Comparison of ENCODE assay signal across 1 cellular context in the genomic region with DNA sequence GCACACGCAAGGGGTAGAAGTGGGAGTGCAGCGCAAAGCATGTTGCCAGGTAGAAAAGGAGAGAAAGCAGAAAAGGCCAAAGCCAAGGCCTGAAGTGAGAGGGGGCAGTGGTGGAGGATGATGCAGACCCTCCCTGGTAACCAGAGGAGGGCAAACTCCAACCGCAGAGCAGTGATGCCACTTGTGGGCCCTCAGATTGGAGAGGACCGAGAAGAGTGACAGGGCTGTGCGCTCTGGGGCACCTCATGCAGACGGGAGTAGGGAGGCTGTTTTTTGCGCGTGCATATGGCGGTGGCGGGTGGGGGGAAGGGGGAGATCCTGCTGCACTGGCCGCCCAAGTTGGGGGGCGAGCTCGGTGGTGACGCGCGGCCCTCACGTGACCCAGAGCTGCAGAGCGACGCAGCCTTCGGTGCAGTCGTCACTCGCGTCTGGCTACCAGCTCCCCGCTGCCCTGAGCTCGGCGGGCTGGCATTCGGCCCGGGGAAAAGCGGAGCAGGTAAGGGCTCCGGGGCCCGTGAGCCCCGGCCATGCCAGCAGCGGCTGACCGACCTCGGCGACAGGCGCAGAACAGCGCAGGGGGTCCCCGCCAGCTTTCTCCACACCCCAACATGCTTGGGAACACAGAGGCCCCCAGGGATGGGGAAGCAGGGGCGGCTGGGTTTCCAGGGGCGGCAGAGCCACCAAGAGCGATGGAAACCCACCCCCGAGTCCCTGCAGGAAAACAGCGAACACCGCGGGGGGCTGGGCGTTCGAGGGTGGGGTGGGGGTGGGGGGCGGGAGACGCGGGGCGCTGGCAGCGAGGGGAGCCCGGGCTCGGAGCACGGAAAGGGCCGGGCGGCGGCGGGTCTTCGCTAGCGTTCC.
TF ChIP-seq lines count a peak whose summit lies in the region.

A gene (plus strand): TSS at position 421 of the 861 bp plus-strand sequence. CDS start 984 bp downstream, outside the sequence.

TF ChIP-seq in HEK293, 187 proteins besides CTCF, POLR2A, EP300 and RAD21 (continued from another document):
- TF ChIP-seq, protein P1, sequence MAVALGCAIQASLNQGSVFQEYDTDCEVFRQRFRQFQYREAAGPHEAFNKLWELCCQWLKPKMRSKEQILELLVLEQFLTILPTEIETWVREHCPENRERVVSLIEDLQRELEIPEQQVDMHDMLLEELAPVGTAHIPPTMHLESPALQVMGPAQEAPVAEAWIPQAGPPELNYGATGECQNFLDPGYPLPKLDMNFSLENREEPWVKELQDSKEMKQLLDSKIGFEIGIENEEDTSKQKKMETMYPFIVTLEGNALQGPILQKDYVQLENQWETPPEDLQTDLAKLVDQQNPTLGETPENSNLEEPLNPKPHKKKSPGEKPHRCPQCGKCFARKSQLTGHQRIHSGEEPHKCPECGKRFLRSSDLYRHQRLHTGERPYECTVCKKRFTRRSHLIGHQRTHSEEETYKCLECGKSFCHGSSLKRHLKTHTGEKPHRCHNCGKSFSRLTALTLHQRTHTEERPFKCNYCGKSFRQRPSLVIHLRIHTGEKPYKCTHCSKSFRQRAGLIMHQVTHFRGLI (tag by site-specific recombination; IDR thresholded peaks at IDR 0.05): no peak
- peak; percentile 67 for TF ChIP-seq ZNF366 (tag by site-specific recombination; conservative IDR thresholded peaks at IDR 0.05)
- TF ChIP-seq ZFP3 (tag by site-specific recombination; IDR thresholded peaks at IDR 0.05; ENCODE audit: low read depth): no peak
- TF ChIP-seq ZNF548 (tag by site-specific recombination; IDR thresholded peaks at IDR 0.05): no peak
- TF ChIP-seq, protein P2, sequence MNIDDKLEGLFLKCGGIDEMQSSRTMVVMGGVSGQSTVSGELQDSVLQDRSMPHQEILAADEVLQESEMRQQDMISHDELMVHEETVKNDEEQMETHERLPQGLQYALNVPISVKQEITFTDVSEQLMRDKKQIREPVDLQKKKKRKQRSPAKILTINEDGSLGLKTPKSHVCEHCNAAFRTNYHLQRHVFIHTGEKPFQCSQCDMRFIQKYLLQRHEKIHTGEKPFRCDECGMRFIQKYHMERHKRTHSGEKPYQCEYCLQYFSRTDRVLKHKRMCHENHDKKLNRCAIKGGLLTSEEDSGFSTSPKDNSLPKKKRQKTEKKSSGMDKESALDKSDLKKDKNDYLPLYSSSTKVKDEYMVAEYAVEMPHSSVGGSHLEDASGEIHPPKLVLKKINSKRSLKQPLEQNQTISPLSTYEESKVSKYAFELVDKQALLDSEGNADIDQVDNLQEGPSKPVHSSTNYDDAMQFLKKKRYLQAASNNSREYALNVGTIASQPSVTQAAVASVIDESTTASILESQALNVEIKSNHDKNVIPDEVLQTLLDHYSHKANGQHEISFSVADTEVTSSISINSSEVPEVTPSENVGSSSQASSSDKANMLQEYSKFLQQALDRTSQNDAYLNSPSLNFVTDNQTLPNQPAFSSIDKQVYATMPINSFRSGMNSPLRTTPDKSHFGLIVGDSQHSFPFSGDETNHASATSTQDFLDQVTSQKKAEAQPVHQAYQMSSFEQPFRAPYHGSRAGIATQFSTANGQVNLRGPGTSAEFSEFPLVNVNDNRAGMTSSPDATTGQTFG (tag by site-specific recombination; IDR thresholded peaks at IDR 0.05; ENCODE audit: borderline replicate concordance): no peak
- 0 out of 2 replicates have a peak, but pooled peaks have one; percentile 53 for TF ChIP-seq TRIM28 (IDR thresholded peaks at IDR 0.05; ENCODE audit: borderline replicate concordance, low read length)
- no peak for TF ChIP-seq OSR2 (tag by site-specific recombination; IDR thresholded peaks at IDR 0.05)
- no peak for TF ChIP-seq ZNF292 (tag by site-specific recombination; IDR thresholded peaks at IDR 0.05; ENCODE audit: borderline replicate concordance, low read depth)
- TF ChIP-seq, protein P3, sequence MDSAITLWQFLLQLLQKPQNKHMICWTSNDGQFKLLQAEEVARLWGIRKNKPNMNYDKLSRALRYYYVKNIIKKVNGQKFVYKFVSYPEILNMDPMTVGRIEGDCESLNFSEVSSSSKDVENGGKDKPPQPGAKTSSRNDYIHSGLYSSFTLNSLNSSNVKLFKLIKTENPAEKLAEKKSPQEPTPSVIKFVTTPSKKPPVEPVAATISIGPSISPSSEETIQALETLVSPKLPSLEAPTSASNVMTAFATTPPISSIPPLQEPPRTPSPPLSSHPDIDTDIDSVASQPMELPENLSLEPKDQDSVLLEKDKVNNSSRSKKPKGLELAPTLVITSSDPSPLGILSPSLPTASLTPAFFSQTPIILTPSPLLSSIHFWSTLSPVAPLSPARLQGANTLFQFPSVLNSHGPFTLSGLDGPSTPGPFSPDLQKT (IDR thresholded peaks at IDR 0.05; ENCODE audit: borderline replicate concordance, low read depth, low read length): no peak
- TF ChIP-seq ZNF132 (tag by site-specific recombination; IDR thresholded peaks at IDR 0.05; ENCODE audit: borderline replicate concordance): no peak
- 0 out of 2 replicates have a peak, but pooled peaks have one; percentile 58 for TF ChIP-seq ZNF24 (tag by site-specific recombination; IDR thresholded peaks at IDR 0.05)
- no peak for TF ChIP-seq ZNF514 (tag by site-specific recombination; IDR thresholded peaks at IDR 0.05)
- TF ChIP-seq TCF7L2 (IDR thresholded peaks at IDR 0.05; ENCODE audit: borderline replicate concordance, low read depth, low read length): no peak
- TF ChIP-seq ZNF529 (tag by site-specific recombination; IDR thresholded peaks at IDR 0.05; ENCODE audit: insufficient replicate concordance): no peak
- TF ChIP-seq YY2 (tag by site-specific recombination; IDR thresholded peaks at IDR 0.05): no peak
- TF ChIP-seq HOXA7 (CRISPR knock-in tag; IDR thresholded peaks at IDR 0.05; ENCODE audit: borderline replicate concordance): no peak
- TF ChIP-seq, protein P4, sequence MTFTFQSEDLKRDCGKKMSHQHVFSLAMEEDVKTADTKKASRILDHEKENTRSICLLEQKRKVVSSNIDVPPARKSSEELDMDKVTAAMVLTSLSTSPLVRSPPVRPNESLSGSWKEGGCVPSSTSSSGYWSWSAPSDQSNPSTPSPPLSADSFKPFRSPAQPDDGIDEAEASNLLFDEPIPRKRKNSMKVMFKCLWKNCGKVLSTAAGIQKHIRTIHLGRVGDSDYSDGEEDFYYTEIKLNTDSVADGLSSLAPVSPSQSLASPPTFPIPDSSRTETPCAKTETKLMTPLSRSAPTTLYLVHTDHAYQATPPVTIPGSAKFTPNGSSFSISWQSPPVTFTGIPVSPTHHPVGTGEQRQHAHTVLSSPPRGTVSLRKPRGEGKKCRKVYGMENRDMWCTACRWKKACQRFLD (tag by site-specific recombination; IDR thresholded peaks at IDR 0.05): no peak
- TF ChIP-seq ZNF791 (tag by site-specific recombination; IDR thresholded peaks at IDR 0.05): no peak
- no peak for TF ChIP-seq WT1 (tag by site-specific recombination; IDR thresholded peaks at IDR 0.05)
